ENCODE assay signal across 8 cellular contexts in the genomic region with DNA sequence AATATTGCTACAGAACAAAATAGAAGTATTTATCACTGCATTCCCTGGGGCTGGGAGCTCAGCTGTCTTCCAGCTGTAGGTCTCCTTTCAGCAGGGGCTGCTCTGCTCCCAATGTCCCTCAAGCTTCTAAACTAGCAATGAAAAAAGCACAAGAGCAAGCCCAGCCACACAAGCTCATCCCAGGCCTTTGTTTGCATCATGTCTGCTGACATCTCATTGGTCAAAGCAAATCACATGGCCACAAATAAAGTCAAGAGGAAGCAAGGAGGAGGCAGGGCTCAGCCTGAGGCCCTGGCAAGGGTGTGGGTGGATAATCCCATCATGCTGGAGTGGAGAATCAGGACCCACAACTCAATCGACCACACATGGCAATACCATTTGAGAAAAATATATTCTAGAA. TPM values are rescaled to one million over a fixed set of nuclear protein-coding genes. Genes with fewer than 3 reads are reported as not detected.
DNase-seq lines count a peak whose midpoint lies in the region; ATAC-seq and TF ChIP-seq lines count a peak whose summit lies in the region.

No MANE protein-coding gene starts in this region.

- no peaks in the 10 kb centered on the region for H3K36me3 Mint-ChIP-seq in activated CD4-positive, alpha-beta memory T cell treated with anti-CD3 and anti-CD28 coated beads, Interleukin-2, amount 10 ng/mL, durations not matched to agents 7 days and 5 days (ENCODE audit: low read depth)
- peaks cover 6% of the 10 kb centered on the region for H3K36me3 Mint-ChIP-seq in Calu3 (ENCODE audit: insufficient read depth, unreplicated experiment)

- no TSS peak for BruUV-seq in Calu3 (replicated peaks; lab: Mats Ljungman, UMichigan)

- ATAC-seq in HG03432 (IDR thresholded peaks at IDR 0.05; ENCODE audit: unreplicated experiment) (no peak), HG03439 (IDR thresholded peaks at IDR 0.05; ENCODE audit: unreplicated experiment) (no peak)

- H3K27me3 Mint-ChIP-seq in activated CD4-positive, alpha-beta memory T cell treated with anti-CD3 and anti-CD28 coated beads, Interleukin-2, amount 10 ng/mL, durations not matched to agents 7 days and 5 days = peaks cover 6% of the 10 kb centered on the region
- no peaks in the 10 kb centered on the region for H3K27me3 Mint-ChIP-seq in Calu3 (ENCODE audit: unreplicated experiment)

- POLR2A ChIA-PET in activated CD4-positive, alpha-beta memory T cell treated with anti-CD3 and anti-CD28 coated beads, Interleukin-2, amount 10 ng/mL, durations not matched to agents 7 days and 5 days (lab: Charles Lee) = interaction anchor here (1.1 to 1.8 kb wide), 5 partner anchors 17 to 460 kb away, joined by 3 to 6 read pairs (median 3); no protein-coding TSS in a partner anchor

- CTCF ChIA-PET in activated CD4-positive, alpha-beta memory T cell treated with anti-CD3 and anti-CD28 coated beads, Interleukin-2, amount 10 ng/mL, durations not matched to agents 7 days and 5 days (lab: Charles Lee) = interaction anchor here (1.0 to 8.2 kb wide), 5 partner anchors 28 to 463 kb away, joined by 3 to 77 read pairs (median 6); a partner anchor contains a TSS
- CTCF ChIA-PET in Calu3 (lab: Charles Lee) = interaction anchor here (0.6 kb wide), 1 partner anchor 37 kb away, joined by 5 read pairs; a partner anchor contains a TSS

- intact Hi-C loops in Calu3 (cut with micrococcal nuclease; ENCODE audit: unreplicated experiment) = no loop called here

- H3K9me3 Mint-ChIP-seq in activated CD4-positive, alpha-beta memory T cell treated with anti-CD3 and anti-CD28 coated beads, Interleukin-2, amount 10 ng/mL, durations not matched to agents 7 days and 5 days = no peaks in the 10 kb centered on the region
- H3K9me3 Mint-ChIP-seq in Calu3 (ENCODE audit: low read depth, unreplicated experiment) = no peaks in the 10 kb centered on the region

- H3K4me3 Mint-ChIP-seq in activated CD4-positive, alpha-beta memory T cell treated with anti-CD3 and anti-CD28 coated beads, Interleukin-2, amount 10 ng/mL, durations not matched to agents 7 days and 5 days = no peak overlapping the region
- no peak overlapping the region for H3K4me3 Mint-ChIP-seq in Calu3 (ENCODE audit: low read depth, unreplicated experiment)

- H3K4me1 Mint-ChIP-seq in activated CD4-positive, alpha-beta memory T cell treated with anti-CD3 and anti-CD28 coated beads, Interleukin-2, amount 10 ng/mL, durations not matched to agents 7 days and 5 days = peaks cover 51% of the 10 kb centered on the region
- no peaks in the 10 kb centered on the region for H3K4me1 Mint-ChIP-seq in Calu3 (ENCODE audit: low read depth, unreplicated experiment)

- peak; percentile 14 to 52 (median 35) for DNase-seq in NCI-H1417 (lab: John Stamatoyannopoulos, UW)
- DNase-seq in NCI-H1417 treated with DMSO at 0.1 percent for 48 hours (lab: John Stamatoyannopoulos, UW) = no peak
- DNase-seq in NCI-H1092 (lab: John Stamatoyannopoulos, UW) = peak; percentile 5
- peak; percentile 52 for DNase-seq in activated CD4-positive, alpha-beta memory T cell treated with anti-CD3 and anti-CD28 coated beads, Interleukin-2, amount 10 ng/mL, durations not matched to agents 7 days and 5 days
- DNase-seq in medulla oblongata (ENCODE audit: extremely low spot score) = peak; percentile 69
- no peak for DNase-seq in Calu3

- TF ChIP-seq CTCF in Calu3 (IDR thresholded peaks at IDR 0.05; ENCODE audit: unreplicated experiment) = no peak

- peak overlapping the region; percentile 71 for H3K27ac Mint-ChIP-seq in activated CD4-positive, alpha-beta memory T cell treated with anti-CD3 and anti-CD28 coated beads, Interleukin-2, amount 10 ng/mL, durations not matched to agents 7 days and 5 days
- H3K27ac Mint-ChIP-seq in Calu3 (ENCODE audit: unreplicated experiment) = no peak overlapping the region

RNA-seq across cellular contexts. Expression of a gene that starts 2.2 kb away (rescaled TPM):
- 1 to 10 TPM; 2.7 to 3.2 TPM for total RNA-seq in activated CD4-positive, alpha-beta memory T cell treated with anti-CD3 and anti-CD28 coated beads, Interleukin-2, amount 10 ng/mL, durations not matched to agents 7 days and 5 days
- 0.81 and 0.94 TPM in 2 replicates for total RNA-seq in Calu3 (2022)

RNA-seq across cellular contexts. Expression of a gene that starts 36.5 kb away (rescaled TPM):
- 100 to 1,000 TPM; 104 to 109 TPM for total RNA-seq in activated CD4-positive, alpha-beta memory T cell treated with anti-CD3 and anti-CD28 coated beads, Interleukin-2, amount 10 ng/mL, durations not matched to agents 7 days and 5 days
- total RNA-seq in Calu3 (2022) = 90.0 and 110 TPM in 2 replicates

Comparison
In these comparisons a context has a peak if more than half of its experiments do, and no peak if none do; other contexts are left out.
1. DNase-seq: peak in NCI-H1417 (3 of 3), NCI-H1092 (single experiment), activated CD4-positive, alpha-beta memory T cell treated with anti-CD3 and anti-CD28 coated beads, Interleukin-2, amount 10 ng/mL, durations not matched to agents 7 days and 5 days (single experiment) and medulla oblongata (single experiment); none in NCI-H1417 treated with DMSO at 0.1 percent for 48 hours (single experiment) and Calu3 (single experiment).